Comparison of ENCODE assay signal across 15 cellular contexts in genomic region chr7:1422512-1423265, GRCh38. TPM values are rescaled to one million over a fixed set of nuclear protein-coding genes. Genes with fewer than 3 reads are reported as not detected.
A peak's percentile ranks its signal among the peaks of the same experiment; 100 is the strongest.
DNase-seq lines count a peak whose midpoint lies in the region; ATAC-seq, FAIRE-seq and TF ChIP-seq lines count a peak whose summit lies in the region.
"Had no signal": no experiment of that assay in that cellular context is flagged by ENCODE, and none has a peak within 500 bp of the region (broad histone marks: within the 10 kb centered on the region; RNA-seq: fewer than 3 reads in every experiment).

No MANE protein-coding gene starts in this region.

- CTCF ChIA-PET in naive thymus-derived CD4-positive, alpha-beta T cell (lab: Charles Lee): no interaction called here

- H3K9me3 Mint-ChIP-seq in H9: peaks cover 0 to 3% of the 10 kb centered on the region in 2 experiments; a peak in 1 of 5 replicates
- no peaks in the 10 kb centered on the region for H3K9me3 Mint-ChIP-seq in naive thymus-derived CD4-positive, alpha-beta T cell

- no peak for ATAC-seq in HG02885 (IDR thresholded peaks at IDR 0.05; ENCODE audit: poor library complexity, unreplicated experiment)
- no peak for ATAC-seq in naive thymus-derived CD4-positive, alpha-beta T cell

- H4K20me1 ChIP-seq in H9 (ENCODE audit: control insufficient read depth, insufficient read depth, insufficient read length): no peaks in the 10 kb centered on the region

- H3K79me2 ChIP-seq in H9 (ENCODE audit: insufficient read depth, low read length): no peaks in the 10 kb centered on the region

- no peak overlapping the region for H2AK5ac ChIP-seq in H9 (ENCODE audit: insufficient read length, low read length)

- intact Hi-C loops in kidney (cut with DNase I): no loop called here
- intact Hi-C loops in naive thymus-derived CD4-positive, alpha-beta T cell (cut with micrococcal nuclease): no loop called here

- H3T11ph ChIP-seq in H9 (ENCODE audit: low read length): no peak overlapping the region

- H3K9ac ChIP-seq in kidney (ENCODE audit: low read length in 2 of 2) (no peak overlapping the region), H9 (ENCODE audit: extremely low read depth, insufficient read length, low read length) (no peak overlapping the region)

- no CpG with 5 or more reads among the region's 24 CpGs for WGBS in H9 (ENCODE audit: extremely low coverage, insufficient read length, low lambda C conversion rate)

- no peak overlapping the region for H2AFZ ChIP-seq in H9 (ENCODE audit: low read length)
- H2AFZ ChIP-seq: PC-9 had no signal

- no peaks in the 10 kb centered on the region for H3K36me3 Mint-ChIP-seq in H9 (ENCODE audit: insufficient read depth in 1 of 3, low read depth in 3 of 3)
- no peaks in the 10 kb centered on the region for H3K36me3 Mint-ChIP-seq in naive thymus-derived CD4-positive, alpha-beta T cell
- H3K36me3 Mint-ChIP-seq: CD14-positive monocyte had no signal

- FAIRE-seq in kidney (lab: Jason Lieb, UNC): no peak

- no peak overlapping the region for H3K4me2 ChIP-seq in H9 (ENCODE audit: insufficient read depth, insufficient read length, low read length)
- H3K4me2 ChIP-seq: PC-9, smooth muscle cell had no signal

- no peaks in the 10 kb centered on the region for H3K36me3 ChIP-seq in kidney (ENCODE audit: control insufficient read depth in 1 of 2, insufficient read depth in 2 of 2, low read length in 2 of 2)
- no peaks in the 10 kb centered on the region for H3K36me3 ChIP-seq in naive thymus-derived CD4-positive, alpha-beta T cell (ENCODE audit: control insufficient read depth in 2 of 3, insufficient read depth in 3 of 3, low read length in 3 of 3)

- no peak overlapping the region for H2BK12ac ChIP-seq in H9 (ENCODE audit: insufficient read length, low read depth, low read length)

- POLR2A ChIA-PET in naive thymus-derived CD4-positive, alpha-beta T cell (lab: Charles Lee): no interaction called here

- no peak overlapping the region for H3K4ac ChIP-seq in H9 (ENCODE audit: low read depth, low read length)

- no peak overlapping the region for H3K4me3 Mint-ChIP-seq in H9
- no peak overlapping the region for H3K4me3 Mint-ChIP-seq in naive thymus-derived CD4-positive, alpha-beta T cell

- no peak overlapping the region for H3K23ac ChIP-seq in H9 (ENCODE audit: insufficient read length, low read depth, low read length)

- DNase-seq in DMS 273 treated with DMSO at 0.1 percent for 48 hours (lab: John Stamatoyannopoulos, UW): peak; percentile 76
- peak; percentile 100 for DNase-seq in NCI-H1105 treated with DMSO at 0.1 percent for 48 hours (lab: John Stamatoyannopoulos, UW)
- DNase-seq in NCI-H748 (lab: John Stamatoyannopoulos, UW; ENCODE audit: unreplicated experiment): peak; percentile 95
- peak; percentile 77 for DNase-seq in kidney
- no peak for DNase-seq in AML-193 (lab: John Stamatoyannopoulos, UW)
- DNase-seq in H9: no peak
- no peak for DNase-seq in naive thymus-derived CD4-positive, alpha-beta T cell
- DNase-seq: activated CD4-positive, alpha-beta T cell treated with anti-CD3 and anti-CD28 coated beads for 48 hours; mesenchymal stem cell; NCI-H187; occipital lobe; PC-9 had no signal

- no peaks in the 10 kb centered on the region for H3K27me3 ChIP-seq in H9 (ENCODE audit: insufficient read depth, low read length)
- no peaks in the 10 kb centered on the region for H3K27me3 ChIP-seq in naive thymus-derived CD4-positive, alpha-beta T cell (ENCODE audit: control insufficient read depth in 2 of 2, insufficient read depth in 2 of 2, low read length in 2 of 2)

- no peaks in the 10 kb centered on the region for H3K23me2 ChIP-seq in H9 (ENCODE audit: insufficient read length, low read depth, low read length, poor library complexity, severe bottlenecking)

- no peak overlapping the region for H3K18ac ChIP-seq in H9 (ENCODE audit: insufficient read length, low read depth, low read length)

- no peak overlapping the region for H4K91ac ChIP-seq in H9 (ENCODE audit: insufficient read length, low read depth, low read length)

- H4K8ac ChIP-seq in H9 (replicated peaks; ENCODE audit: insufficient read length, low read depth, low read length): no peak overlapping the region

- no peak overlapping the region for H4K5ac ChIP-seq in H9 (ENCODE audit: insufficient read length, low read depth, low read length)

- no peak overlapping the region for H2BK5ac ChIP-seq in H9 (ENCODE audit: insufficient read length, low read length)

- H3K14ac ChIP-seq in H9 (ENCODE audit: insufficient read depth, low read length): no peak overlapping the region

- TF ChIP-seq CTCF in kidney (IDR thresholded peaks at IDR 0.05; ENCODE audit: borderline replicate concordance, extremely low read depth, insufficient read depth): no peak
- no peak for TF ChIP-seq CTCF in H9 (conservative IDR thresholded peaks at IDR 0.05)

- H3K56ac ChIP-seq in H9 (ENCODE audit: insufficient read length, low read depth, low read length): no peak overlapping the region

- H3K27ac Mint-ChIP-seq in H9: no peak overlapping the region
- no peak overlapping the region for H3K27ac Mint-ChIP-seq in naive thymus-derived CD4-positive, alpha-beta T cell

- H3K79me1 ChIP-seq in H9 (ENCODE audit: insufficient read depth, low read depth, low read length, poor library complexity, severe bottlenecking): no peaks in the 10 kb centered on the region

- H3K4me1 ChIP-seq in kidney (ENCODE audit: control insufficient read depth in 1 of 2, insufficient read depth in 1 of 2, low read depth in 1 of 2, low read length in 2 of 2) (no peaks in the 10 kb centered on the region), H9 (ENCODE audit: insufficient read depth, low read length) (no peaks in the 10 kb centered on the region)
- H3K4me1 ChIP-seq in naive thymus-derived CD4-positive, alpha-beta T cell (ENCODE audit: control insufficient read depth in 2 of 2, insufficient read depth in 2 of 2, low read length in 2 of 2): peaks cover 0 to 6% of the 10 kb centered on the region in 2 donors

- H2BK20ac ChIP-seq in H9 (ENCODE audit: low read depth, low read length, poor library complexity, severe bottlenecking): no peak overlapping the region

- no peak overlapping the region for H3K4me3 ChIP-seq in kidney (ENCODE audit: low read length in 2 of 2)
- no peak overlapping the region for H3K4me3 ChIP-seq in naive thymus-derived CD4-positive, alpha-beta T cell (ENCODE audit: low read length)
- H3K4me3 ChIP-seq: PC-9, smooth muscle cell had no signal

- H3K27me3 Mint-ChIP-seq in H9 (ENCODE audit: low read depth): peaks cover 20% of the 10 kb centered on the region
- H3K27me3 Mint-ChIP-seq in naive thymus-derived CD4-positive, alpha-beta T cell: peaks cover 0 to 23% (median 12%) of the 10 kb centered on the region in 5 donors

- no peak overlapping the region for H2BK120ac ChIP-seq in H9 (ENCODE audit: low read depth, low read length, poor library complexity, severe bottlenecking)

- H3K27ac ChIP-seq in kidney (ENCODE audit: low read depth in 2 of 2, low read length in 2 of 2): no peak overlapping the region
- H3K27ac ChIP-seq in H9 (ENCODE audit: insufficient read length, low read depth, low read length): no peak overlapping the region
- H3K27ac ChIP-seq in naive thymus-derived CD4-positive, alpha-beta T cell (ENCODE audit: low read depth, low read length): no peak overlapping the region
- H3K27ac ChIP-seq: PC-9 had no signal

- peaks cover 7 to 27% of the 10 kb centered on the region in 2 experiments for H3K4me1 Mint-ChIP-seq in H9
- peaks cover 6 to 14% (median 8%) of the 10 kb centered on the region in 7 donors for H3K4me1 Mint-ChIP-seq in naive thymus-derived CD4-positive, alpha-beta T cell

- H3K9me3 ChIP-seq in kidney (ENCODE audit: control insufficient read depth in 1 of 2, low read length in 2 of 2) (no peaks in the 10 kb centered on the region), H9 (ENCODE audit: control insufficient read depth, low read depth, low read length) (no peaks in the 10 kb centered on the region)
- no peaks in the 10 kb centered on the region for H3K9me3 ChIP-seq in naive thymus-derived CD4-positive, alpha-beta T cell (ENCODE audit: control insufficient read depth in 2 of 3, low read length in 3 of 3)

- H2BK15ac ChIP-seq in H9 (ENCODE audit: low read depth, low read length): no peak overlapping the region

RNA-seq across cellular contexts. Expression of gene MICALL2, which starts 36.6 kb away (rescaled TPM):
- total RNA-seq in kidney (53.4 TPM), H9 (2021) (7.1 and 8.4 TPM in 2 replicates)
- 16.6 TPM for polyA plus RNA-seq in kidney (ENCODE audit: insufficient read depth, low read depth, low replicate concordance)
- 1 to 10 TPM in 4 of 5 experiments, under 1 TPM in 1; 0.89 to 5.0 (median 3.3) TPM for total RNA-seq in naive thymus-derived CD4-positive, alpha-beta T cell
- polyA plus RNA-seq in naive thymus-derived CD4-positive, alpha-beta T cell: under 1 TPM; 0.37 to 0.55 TPM

Comparison
In these comparisons a context has a peak if more than half of its experiments do, and no peak if none do; other contexts are left out.
1. DNase-seq: peak in DMS 273 treated with DMSO at 0.1 percent for 48 hours (single experiment), NCI-H1105 treated with DMSO at 0.1 percent for 48 hours (single experiment), NCI-H748 (single experiment) and kidney (single experiment); none in AML-193 (0 of 2), H9 (single experiment) and naive thymus-derived CD4-positive, alpha-beta T cell (0 of 9).